7 cellular contexts compared by ENCODE assay signal in genomic region chr13:35818577-35819165, GRCh38.
A peak's percentile ranks its signal among the peaks of the same experiment; 100 is the strongest.
DNase-seq lines count a peak whose midpoint lies in the region; ATAC-seq and TF ChIP-seq lines count a peak whose summit lies in the region.

No MANE protein-coding gene starts in this region.

- H3K4me1 ChIP-seq in hepatocyte (ENCODE audit: insufficient read depth) (peaks cover 8% of the 10 kb centered on the region), upper lobe of right lung (no peaks in the 10 kb centered on the region)

- intact Hi-C loops in upper lobe of right lung (cut with DNase I), result no loop called here

- ATAC-seq in upper lobe of right lung, result peak; percentile 55
- no peak for ATAC-seq in activated naive CD4-positive, alpha-beta T cell treated with anti-CD3 and anti-CD28 coated beads, Interleukin-2, amount 50 U/mL, for 72 hours

- no peaks in the 10 kb centered on the region for H3K36me3 ChIP-seq in hepatocyte (replicated peaks; ENCODE audit: insufficient read depth, low read depth)
- H3K36me3 ChIP-seq in upper lobe of right lung, result no peaks in the 10 kb centered on the region

- H3K4me3 ChIP-seq in WI38 (ENCODE audit: low read depth, low read length) (no peak overlapping the region), hepatocyte (no peak overlapping the region), upper lobe of right lung (no peak overlapping the region)

- H4K20me1 ChIP-seq in hepatocyte (ENCODE audit: insufficient read depth, poor library complexity, severe bottlenecking), result no peaks in the 10 kb centered on the region

- no peaks in the 10 kb centered on the region for H3K79me2 ChIP-seq in hepatocyte

- H2AFZ ChIP-seq in hepatocyte, result no peak overlapping the region

- DNase-seq in GM13977 (ENCODE audit: low spot score), result peak; percentile 16
- DNase-seq in NCI-H1417 (lab: John Stamatoyannopoulos, UW), result peak in 2 of 3 experiments; percentile 57 to 65
- DNase-seq in hepatocyte (ENCODE audit: low spot score), result peak; percentile 62
- DNase-seq in upper lobe of right lung, result no peak
- DNase-seq in activated naive CD4-positive, alpha-beta T cell treated with anti-CD3 and anti-CD28 coated beads, Interleukin-2, amount 50 U/mL, for 72 hours (ENCODE audit: low spot score in 2 of 2), result no peak
- no peak for DNase-seq in stimulated activated CD4-positive, alpha-beta T cell treated with anti-CD3 and anti-CD28 coated beads, Interleukin-15, amount 100 ng/mL, for 24 hours

- no peaks in the 10 kb centered on the region for H3K9me3 Mint-ChIP-seq in activated naive CD4-positive, alpha-beta T cell treated with anti-CD3 and anti-CD28 coated beads, Interleukin-2, amount 50 U/mL, for 72 hours

- 60% methylated on average over 4 of the region's 4 CpGs for WGBS in hepatocyte (ENCODE audit: low lambda C conversion rate, missing lambda C conversion rate)

- H3K27me3 ChIP-seq in hepatocyte, result no peaks in the 10 kb centered on the region
- H3K27me3 ChIP-seq in upper lobe of right lung, result no peaks in the 10 kb centered on the region

- no peak overlapping the region for H3K27ac ChIP-seq in hepatocyte
- no peak overlapping the region for H3K27ac ChIP-seq in upper lobe of right lung

- no peak overlapping the region for H3K4me2 ChIP-seq in hepatocyte

- TF ChIP-seq CTCF in GM13977 (IDR thresholded peaks at IDR 0.05; ENCODE audit: extremely low read depth, insufficient read depth, missing control alignments) (peak; percentile 51), WI38 (IDR thresholded peaks at IDR 0.05; ENCODE audit: low read depth, low read length) (peak; percentile 46; the same call in 1 of the 2 replicates), hepatocyte (IDR thresholded peaks at IDR 0.05; ENCODE audit: poor library complexity) (peak; percentile 73), upper lobe of right lung (IDR thresholded peaks at IDR 0.05) (peak; percentile 65)

- H3K9me3 ChIP-seq in hepatocyte (ENCODE audit: low read depth) (no peaks in the 10 kb centered on the region), upper lobe of right lung (no peaks in the 10 kb centered on the region)

- in situ Hi-C loops in GM13977 (cut with MboI; ENCODE audit: low pct_unique_long_range_greater_than_20kb, low sequenced_read_pairs, unreplicated experiment), result no loop called here

- no peak overlapping the region for H3K27ac Mint-ChIP-seq in activated naive CD4-positive, alpha-beta T cell treated with anti-CD3 and anti-CD28 coated beads, Interleukin-2, amount 50 U/mL, for 72 hours

- H3K36me3 Mint-ChIP-seq in activated naive CD4-positive, alpha-beta T cell treated with anti-CD3 and anti-CD28 coated beads, Interleukin-2, amount 50 U/mL, for 72 hours, result no peaks in the 10 kb centered on the region

- H3K9me2 ChIP-seq in hepatocyte (replicated peaks; ENCODE audit: insufficient read depth), result no peaks in the 10 kb centered on the region

Comparison
In these comparisons a context has a peak if more than half of its experiments do, and no peak if none do; other contexts are left out.
1. DNase-seq: peak in GM13977 (single experiment), NCI-H1417 (2 of 3) and hepatocyte (single experiment); none in upper lobe of right lung (single experiment), activated naive CD4-positive, alpha-beta T cell treated with anti-CD3 and anti-CD28 coated beads, Interleukin-2, amount 50 U/mL, for 72 hours (0 of 2) and stimulated activated CD4-positive, alpha-beta T cell treated with anti-CD3 and anti-CD28 coated beads, Interleukin-15, amount 100 ng/mL, for 24 hours (single experiment).
2. Peak in every context shown above with its lines, with median percentiles within 50 percentile points of each other: CTCF ChIP-seq.